2 cellular contexts compared by ENCODE assay signal in genomic region chr4:87017580-87018061, GRCh38.
TF ChIP-seq lines count a peak whose summit lies in the region.

No MANE protein-coding gene starts in this region.

TF ChIP-seq in GM12878, 131 proteins besides CTCF, POLR2A, EP300 and RAD21 (continued from another document):
- TF ChIP-seq IRF5 (IDR thresholded peaks at IDR 0.05; ENCODE audit: borderline replicate concordance), result no peak

TF ChIP-seq in HEK293T, 16 proteins besides CTCF, POLR2A, EP300 and RAD21 (continued from another document):
- TF ChIP-seq NFRKB (IDR thresholded peaks at IDR 0.05) (no peak), TARDBP (IDR thresholded peaks at IDR 0.05) (no peak), ZNF384 (IDR thresholded peaks at IDR 0.05) (no peak), SP1 (IDR thresholded peaks at IDR 0.05) (no peak), HDGF (IDR thresholded peaks at IDR 0.05; ENCODE audit: borderline replicate concordance) (no peak), BHLHE40 (IDR thresholded peaks at IDR 0.05; ENCODE audit: borderline replicate concordance) (no peak), CTBP1 (IDR thresholded peaks at IDR 0.05; ENCODE audit: borderline replicate concordance) (no peak), L3MBTL2 (conservative IDR thresholded peaks at IDR 0.05) (no peak)
TF ChIP-seq in HEK293T: peak in this region for 0.
